9 cellular contexts compared by ENCODE assay signal in genomic region chr20:36384022-36384619, GRCh38.
DNase-seq lines count a peak whose midpoint lies in the region; ATAC-seq and TF ChIP-seq lines count a peak whose summit lies in the region.
"Had no signal": no experiment of that assay in that cellular context is flagged by ENCODE, and none has a peak within 500 bp of the region (broad histone marks: within the 10 kb centered on the region; RNA-seq: fewer than 3 reads in every experiment).

No MANE protein-coding gene starts in this region.

- DNase-seq in AG08395 (ENCODE audit: low spot score) (peak; percentile 50), HT-29 (ENCODE audit: low spot score) (peak; percentile 62), UCSD-AML1 (lab: John Stamatoyannopoulos, UW; ENCODE audit: unreplicated experiment) (peak; percentile 63), fibroblast of the aortic adventitia (ENCODE audit: low read depth) (peak; percentile 33), DMS153 (lab: John Stamatoyannopoulos, UW) (no peak), DMS114 treated with DMSO at 0.1 percent for 48 hours (lab: John Stamatoyannopoulos, UW; ENCODE audit: unreplicated experiment) (no peak)
- DNase-seq in stimulated activated CD8-positive, alpha-beta memory T cell treated with anti-CD3 and anti-CD28 coated beads, Interleukin-7, amount 100 ng/mL, for 24 hours (ENCODE audit: low read depth): peak; percentile 4

- peak; percentile 21 for TF ChIP-seq CTCF in fibroblast of the aortic adventitia (IDR thresholded peaks at IDR 0.05; ENCODE audit: insufficient read depth, low read length)

- H3K4me3 ChIP-seq in fibroblast of the aortic adventitia (ENCODE audit: low read depth, low read length): no peak overlapping the region
- H3K4me3 ChIP-seq: body of pancreas had no signal

- ATAC-seq in GM18909 (IDR thresholded peaks at IDR 0.05; ENCODE audit: poor library complexity, unreplicated experiment): no peak
- ATAC-seq: body of pancreas had no signal

Comparison
In these comparisons a context has a peak if more than half of its experiments do, and no peak if none do; other contexts are left out.
1. DNase-seq: peak in AG08395 (single experiment), HT-29 (single experiment), UCSD-AML1 (single experiment), fibroblast of the aortic adventitia (single experiment) and stimulated activated CD8-positive, alpha-beta memory T cell treated with anti-CD3 and anti-CD28 coated beads, Interleukin-7, amount 100 ng/mL, for 24 hours (single experiment); none in DMS153 (single experiment) and DMS114 treated with DMSO at 0.1 percent for 48 hours (single experiment).